ENCODE assay signal across 9 cellular contexts in genomic region chr2:175187378-175187777, GRCh38. TPM values are rescaled to one million over a fixed set of nuclear protein-coding genes. Genes with fewer than 3 reads are reported as not detected.
DNase-seq lines count a peak whose midpoint lies in the region; ATAC-seq and TF ChIP-seq lines count a peak whose summit lies in the region.
"Had no signal": no experiment of that assay in that cellular context is flagged by ENCODE, and none has a peak within 500 bp of the region (broad histone marks: within the 10 kb centered on the region; RNA-seq: fewer than 3 reads in every experiment).

No MANE protein-coding gene starts in this region.

- H3K27me3 Mint-ChIP-seq in activated T-cell treated with anti-CD3 and anti-CD28 coated beads, Interleukin-2, amount 50 U/mL, for 24 hours: peaks cover 31% of the 10 kb centered on the region

- TF ChIP-seq CTCF in GM12873 (IDR thresholded peaks at IDR 0.05; ENCODE audit: insufficient read depth, low read depth, low read length, missing control alignments) (peak; percentile 61), Panc1 (IDR thresholded peaks at IDR 0.05) (peak; percentile 44), right atrium auricular region (IDR thresholded peaks at IDR 0.05) (no peak)

- no peak overlapping the region for H3K27ac Mint-ChIP-seq in activated T-cell treated with anti-CD3 and anti-CD28 coated beads, Interleukin-2, amount 50 U/mL, for 24 hours
- H3K27ac Mint-ChIP-seq: T-helper 1 cell treated with Interleukin-12 subunit alpha and Interleukin-12 subunit beta and Interleukin-4 antibody, amounts not matched to agents 30 μg/mL and 1 μg/mL, for 36 hours had no signal

- DNase-seq in H4 (ENCODE audit: low spot score) (peak; percentile 21), Panc1 (ENCODE audit: low read depth, low spot score) (no peak), islet precursor cell (peak; percentile 91), hypothalamus (lab: John Stamatoyannopoulos, UW) (no peak), right atrium auricular region (ENCODE audit: low spot score) (no peak), LoVo (ENCODE audit: low spot score) (no peak)
- DNase-seq in activated T-cell treated with anti-CD3 and anti-CD28 coated beads, Interleukin-2, amount 50 U/mL, for 24 hours: no peak

- in situ Hi-C loops in Panc1 (cut with HindIII; ENCODE audit: low pct_unique_long_range_greater_than_20kb, low sequenced_read_pairs): no loop called here

- H3K4me1 Mint-ChIP-seq in activated T-cell treated with anti-CD3 and anti-CD28 coated beads, Interleukin-2, amount 50 U/mL, for 24 hours (ENCODE audit: low read depth): no peaks in the 10 kb centered on the region

- H3K4me1 ChIP-seq in Panc1 (ENCODE audit: control insufficient read depth, insufficient read depth, low read length) (no peaks in the 10 kb centered on the region), right atrium auricular region (no peaks in the 10 kb centered on the region)

- H3K27ac ChIP-seq in Panc1 (ENCODE audit: low read length) (no peak overlapping the region), right atrium auricular region (no peak overlapping the region)

- H3K4me3 ChIP-seq in Panc1 (ENCODE audit: low read depth in 2 of 2, low read length in 2 of 2): no peak overlapping the region
- H3K4me3 ChIP-seq in right atrium auricular region: no peak overlapping the region

- H3K27me3 ChIP-seq in Panc1 (ENCODE audit: control insufficient read depth, insufficient read depth, low read length) (no peaks in the 10 kb centered on the region), right atrium auricular region (no peaks in the 10 kb centered on the region)

- peaks cover under 1% of the 10 kb centered on the region; the same call in 1 of the 2 replicates for H3K9me3 ChIP-seq in Panc1 (ENCODE audit: control insufficient read depth, insufficient read depth, low read depth, low read length)
- H3K9me3 ChIP-seq in right atrium auricular region: peaks cover 0 to 3% of the 10 kb centered on the region in 2 donors

- H3K36me3 ChIP-seq in Panc1 (ENCODE audit: control insufficient read depth, insufficient read depth, low read length): no peaks in the 10 kb centered on the region
- no peaks in the 10 kb centered on the region for H3K36me3 ChIP-seq in right atrium auricular region

- intact Hi-C loops in Panc1 (cut with micrococcal nuclease; ENCODE audit: unreplicated experiment): no loop called here

- no peaks in the 10 kb centered on the region for H3K36me3 Mint-ChIP-seq in activated T-cell treated with anti-CD3 and anti-CD28 coated beads, Interleukin-2, amount 50 U/mL, for 24 hours (ENCODE audit: low read depth)

- no peak overlapping the region for H3K4me3 Mint-ChIP-seq in activated T-cell treated with anti-CD3 and anti-CD28 coated beads, Interleukin-2, amount 50 U/mL, for 24 hours
- H3K4me3 Mint-ChIP-seq: T-helper 1 cell treated with Interleukin-12 subunit alpha and Interleukin-12 subunit beta and Interleukin-4 antibody, amounts not matched to agents 30 μg/mL and 1 μg/mL, for 36 hours had no signal

- BruUV-seq in Panc1 (replicated peaks; lab: Mats Ljungman, UMichigan): no TSS peak

- no peaks in the 10 kb centered on the region for H3K9me3 Mint-ChIP-seq in activated T-cell treated with anti-CD3 and anti-CD28 coated beads, Interleukin-2, amount 50 U/mL, for 24 hours

- CTCF ChIA-PET in Panc1 (lab: Charles Lee): no interaction called here

- POLR2A ChIA-PET in Panc1 (lab: Charles Lee): no interaction called here

- ATAC-seq in Panc1: peak; percentile 48; the same call in 1 of the 2 replicates

RNA-seq across cellular contexts. Expression of gene ATP5MC3, which starts 5.9 kb away (rescaled TPM):
- 230 and 264 TPM in 2 replicates for total RNA-seq in H4 (2014; rRNA removed; shearing (Covaris generic))
- total RNA-seq in Panc1 (2021; ENCODE audit: unreplicated experiment): 287 TPM
- 315 TPM for polyA plus RNA-seq in Panc1 (2012; ENCODE audit: insufficient read length)
- 100 to 1,000 TPM; 492 to 746 TPM for total RNA-seq in right atrium auricular region

RNA-seq across cellular contexts. Expression of gene ATF2, which starts 19.4 kb away (rescaled TPM):
- 25.2 and 30.0 TPM in 2 replicates for total RNA-seq in H4 (2014; rRNA removed; shearing (Covaris generic))
- 61.8 TPM for total RNA-seq in Panc1 (2021; ENCODE audit: unreplicated experiment)
- polyA plus RNA-seq in Panc1 (2012; ENCODE audit: insufficient read length): 21.8 TPM
- total RNA-seq in right atrium auricular region: 10 to 100 TPM; 22.3 to 28.1 TPM

Comparison
In these comparisons a context has a peak if more than half of its experiments do, and no peak if none do; other contexts are left out.
1. CTCF ChIP-seq: peak in GM12873 (single experiment) and Panc1 (single experiment); none in right atrium auricular region (0 of 2).
2. DNase-seq: peak in H4 (single experiment) and islet precursor cell (single experiment); none in Panc1 (single experiment), activated T-cell treated with anti-CD3 and anti-CD28 coated beads, Interleukin-2, amount 50 U/mL, for 24 hours (single experiment), hypothalamus (0 of 51), right atrium auricular region (single experiment) and LoVo (single experiment).